32 cellular contexts compared by ENCODE assay signal in genomic region chr22:22618923-22619322, GRCh38. TPM values are rescaled to one million over a fixed set of nuclear protein-coding genes. Genes with fewer than 3 reads are reported as not detected.
"Had no signal": no experiment of that assay in that cellular context is flagged by ENCODE, and none has a peak within 500 bp of the region (broad histone marks: within the 10 kb centered on the region; RNA-seq: fewer than 3 reads in every experiment).

No MANE protein-coding gene starts in this region.

- H3K27me3 ChIP-seq: gastrocnemius medialis, left lung had no signal

- H3K9me3 ChIP-seq: esophagus squamous epithelium, gastrocnemius medialis, left lung, lower lobe of right lung, mucosa of descending colon had no signal

- ATAC-seq: gastrocnemius medialis, heart right ventricle, left cardiac atrium, left lung, left ventricle myocardium superior, lower lobe of right lung, mucosa of descending colon had no signal

- FAIRE-seq: colon, endothelial cell of umbilical vein, islet of Langerhans, keratinocyte had no signal

- DNase-seq: dermis blood vessel endothelial cell; dorsolateral prefrontal cortex; effector CD4-positive, alpha-beta T cell; effector memory CD4-positive, alpha-beta T cell; esophagus squamous epithelium; foreskin fibroblast; foreskin melanocyte; gastrocnemius medialis; glutamatergic neuron; heart right ventricle; hippocampal formation; left cardiac atrium; left lung; left ventricle myocardium superior; lower lobe of right lung; mesenchymal stem cell; mucosa of descending colon; naive B cell had no signal

- H3K4me1 ChIP-seq: esophagus squamous epithelium, gastrocnemius medialis, heart right ventricle, left lung, lower lobe of right lung had no signal

- H3K4me3 ChIP-seq: coronary artery, dorsolateral prefrontal cortex, esophagus squamous epithelium, gastrocnemius medialis, heart right ventricle, left lung, lower lobe of right lung, mucosa of descending colon had no signal

- H3K36me3 ChIP-seq: esophagus squamous epithelium, gastrocnemius medialis, heart right ventricle, left lung, lower lobe of right lung had no signal

- H3K4me3 Mint-ChIP-seq: mesothelial cell of epicardium, naive B cell had no signal

- H3K36me3 Mint-ChIP-seq: mesothelial cell of epicardium had no signal

- H3K27ac Mint-ChIP-seq: mesothelial cell of epicardium had no signal

- H3K27ac ChIP-seq: coronary artery, dorsolateral prefrontal cortex, esophagus squamous epithelium, gastrocnemius medialis, heart right ventricle, left lung, lower lobe of right lung had no signal

RNA-seq across cellular contexts. Expression of gene GGTLC2, which starts 25.5 kb away (rescaled TPM):
- total RNA-seq: dermis blood vessel endothelial cell, endothelial cell of umbilical vein, epithelial cell of proximal tubule, esophagus squamous epithelium, gastrocnemius medialis, glomerular endothelial cell, heart right ventricle, kidney epithelial cell, left cardiac atrium, left ventricle myocardium superior, lower leg skin, lung microvascular endothelial cell, mesenteric fat pad, mesothelial cell of epicardium, mucosa of descending colon, myocyte had no signal
- polyA plus RNA-seq: endothelial cell of umbilical vein, esophagus, heart right ventricle, keratinocyte had no signal

RNA-seq across cellular contexts. Expression of gene PRAME, which starts 59.9 kb away (rescaled TPM):
- total RNA-seq: dermis blood vessel endothelial cell, endothelial cell of umbilical vein, esophagus squamous epithelium, gastrocnemius medialis, glomerular endothelial cell, left cardiac atrium, left lung, left ventricle myocardium superior, lower leg skin, lower lobe of right lung, lung microvascular endothelial cell, mesenteric fat pad, mesothelial cell of epicardium, myocyte had no signal
